8 cellular contexts compared by ENCODE assay signal in genomic region chr1:209808059-209808494, GRCh38. TPM values are rescaled to one million over a fixed set of nuclear protein-coding genes. Genes with fewer than 3 reads are reported as not detected.
A peak's percentile ranks its signal among the peaks of the same experiment; 100 is the strongest.
DNase-seq lines count a peak whose midpoint lies in the region; ATAC-seq and TF ChIP-seq lines count a peak whose summit lies in the region.

No MANE protein-coding gene starts in this region.

- DNase-seq in DMS79 (lab: John Stamatoyannopoulos, UW) (peak; percentile 82), NCI-H2171 treated with DMSO at 0.1 percent for 48 hours (lab: John Stamatoyannopoulos, UW) (peak; percentile 74), cardiac fibroblast (ENCODE audit: low read depth in 2 of 2) (peak; percentile 94 to 98), lower lobe of right lung (peak; percentile 38), T-cell (no peak)
- no peak for DNase-seq in CD8-positive, alpha-beta T cell
- DNase-seq in activated effector memory CD4-positive, alpha-beta T cell treated with anti-CD3 and anti-CD28 coated beads, Interleukin-2, amount 50 U/mL, for 16 hours = no peak

- H3K27me3 Mint-ChIP-seq in activated T-helper 17 cell treated with anti-CD3 and anti-CD28 coated beads, Interleukin-2, amount 50 U/mL, for 72 hours = peaks cover 8% of the 10 kb centered on the region
- peaks cover 5 to 15% of the 10 kb centered on the region in 2 donors for H3K27me3 Mint-ChIP-seq in T-cell
- peaks cover 2% of the 10 kb centered on the region for H3K27me3 Mint-ChIP-seq in CD8-positive, alpha-beta T cell (ENCODE audit: low read depth)

- H3K27ac Mint-ChIP-seq in activated T-helper 17 cell treated with anti-CD3 and anti-CD28 coated beads, Interleukin-2, amount 50 U/mL, for 72 hours = no peak overlapping the region
- no peak overlapping the region for H3K27ac Mint-ChIP-seq in T-cell
- H3K27ac Mint-ChIP-seq in CD8-positive, alpha-beta T cell = no peak overlapping the region

- no peaks in the 10 kb centered on the region for H3K9me3 Mint-ChIP-seq in activated T-helper 17 cell treated with anti-CD3 and anti-CD28 coated beads, Interleukin-2, amount 50 U/mL, for 72 hours
- H3K9me3 Mint-ChIP-seq in T-cell = peaks cover 0 to 3% (median 0%) of the 10 kb centered on the region in 3 donors
- H3K9me3 Mint-ChIP-seq in CD8-positive, alpha-beta T cell = no peaks in the 10 kb centered on the region

- no peaks in the 10 kb centered on the region for H3K36me3 ChIP-seq in lower lobe of right lung
- H3K36me3 ChIP-seq in CD8-positive, alpha-beta T cell (ENCODE audit: insufficient read depth, low read length) = no peaks in the 10 kb centered on the region

- no peak overlapping the region for H3K4me3 Mint-ChIP-seq in activated T-helper 17 cell treated with anti-CD3 and anti-CD28 coated beads, Interleukin-2, amount 50 U/mL, for 72 hours
- H3K4me3 Mint-ChIP-seq in T-cell = no peak overlapping the region
- H3K4me3 Mint-ChIP-seq in CD8-positive, alpha-beta T cell = no peak overlapping the region

- H3K36me3 Mint-ChIP-seq in activated T-helper 17 cell treated with anti-CD3 and anti-CD28 coated beads, Interleukin-2, amount 50 U/mL, for 72 hours (ENCODE audit: low read depth) = no peaks in the 10 kb centered on the region
- H3K36me3 Mint-ChIP-seq in T-cell = no peaks in the 10 kb centered on the region
- no peaks in the 10 kb centered on the region for H3K36me3 Mint-ChIP-seq in CD8-positive, alpha-beta T cell

- no peak overlapping the region for H3K27ac ChIP-seq in lower lobe of right lung
- H3K27ac ChIP-seq in CD8-positive, alpha-beta T cell (ENCODE audit: low read depth, low read length) = no peak overlapping the region

- peaks cover 17% of the 10 kb centered on the region for H3K4me1 Mint-ChIP-seq in activated T-helper 17 cell treated with anti-CD3 and anti-CD28 coated beads, Interleukin-2, amount 50 U/mL, for 72 hours
- H3K4me1 Mint-ChIP-seq in T-cell = peaks cover 8 to 9% (median 9%) of the 10 kb centered on the region in 3 donors
- peaks cover 13% of the 10 kb centered on the region for H3K4me1 Mint-ChIP-seq in CD8-positive, alpha-beta T cell (ENCODE audit: low read depth)

- CTCF ChIA-PET in T-cell (lab: Charles Lee) = interaction anchor here (0.7 to 1.3 kb wide), 3 partner anchors 14 to 20 kb away, joined by 3 to 4 read pairs (median 3); partner anchors contain the start of gene UTP25 (in 1 of the 2)
- CTCF ChIA-PET in CD8-positive, alpha-beta T cell (lab: Charles Lee) = interaction anchor here (1.1 to 3.6 kb wide), 3 partner anchors 15 to 238 kb away, joined by 3 to 35 read pairs (median 6); partner anchors contain the start of gene UTP25

- POLR2A ChIA-PET in T-cell (lab: Charles Lee) = interaction anchor here (0.6 to 0.9 kb wide), 5 partner anchors 13 to 58 kb away, joined by 3 to 8 read pairs (median 5); no protein-coding TSS in a partner anchor
- POLR2A ChIA-PET in CD8-positive, alpha-beta T cell (lab: Charles Lee) = no interaction called here

- ATAC-seq in lower lobe of right lung (no peak), T-cell (replicated peaks in 1 of 4) (no peak)
- ATAC-seq in activated T-helper 17 cell treated with anti-CD3 and anti-CD28 coated beads, Interleukin-2, amount 50 U/mL, for 72 hours (replicated peaks) = no peak
- no peak for ATAC-seq in CD8-positive, alpha-beta T cell

- no peak for TF ChIP-seq CTCF in cardiac fibroblast (IDR thresholded peaks at IDR 0.05; ENCODE audit: low read depth, low read length)
- no peak for TF ChIP-seq CTCF in lower lobe of right lung (IDR thresholded peaks at IDR 0.05)
- no peak for TF ChIP-seq CTCF in CD8-positive, alpha-beta T cell (IDR thresholded peaks at IDR 0.05)

- H3K4me3 ChIP-seq in cardiac fibroblast (replicated peaks in 1 of 2; ENCODE audit: low read depth in 2 of 2, low read length in 2 of 2) = no peak overlapping the region
- no peak overlapping the region for H3K4me3 ChIP-seq in lower lobe of right lung
- H3K4me3 ChIP-seq in CD8-positive, alpha-beta T cell (ENCODE audit: low read depth, low read length) = no peak overlapping the region

- no peaks in the 10 kb centered on the region for H3K27me3 ChIP-seq in lower lobe of right lung (ENCODE audit: low read depth)
- no peaks in the 10 kb centered on the region for H3K27me3 ChIP-seq in CD8-positive, alpha-beta T cell (ENCODE audit: insufficient read depth, low read length)

- no peaks in the 10 kb centered on the region for H3K9me3 ChIP-seq in lower lobe of right lung
- no peaks in the 10 kb centered on the region for H3K9me3 ChIP-seq in CD8-positive, alpha-beta T cell (ENCODE audit: low read length)

- intact Hi-C loops in lower lobe of right lung (cut with DNase I) = no loop called here
- intact Hi-C loops in CD8-positive, alpha-beta T cell (cut with DNase I, micrococcal nuclease) = no loop called here

- H3K4me1 ChIP-seq in lower lobe of right lung = peaks cover 11% of the 10 kb centered on the region
- H3K4me1 ChIP-seq in CD8-positive, alpha-beta T cell (ENCODE audit: insufficient read depth, low read length) = peaks cover 12% of the 10 kb centered on the region

RNA-seq across cellular contexts. Expression of gene IRF6, which starts 2.1 kb away (rescaled TPM):
- total RNA-seq in lower lobe of right lung (18.2 TPM), T-cell (1 to 10 TPM in 3 of 5 donors, under 1 TPM in 2; 0.16 to 2.6 (median 1.0) TPM)
- 1 to 10 TPM in 1 of 2 donors, under 1 TPM in 1; 0.35 to 1.7 TPM for total RNA-seq in activated T-helper 17 cell treated with anti-CD3 and anti-CD28 coated beads, Interleukin-2, amount 50 U/mL, for 72 hours
- 1 to 10 TPM; 2.5 to 3.4 TPM for total RNA-seq in CD8-positive, alpha-beta T cell

RNA-seq across cellular contexts. Expression of gene UTP25, which starts 19.7 kb away (rescaled TPM):
- total RNA-seq in lower lobe of right lung = 6.2 TPM
- total RNA-seq in activated T-helper 17 cell treated with anti-CD3 and anti-CD28 coated beads, Interleukin-2, amount 50 U/mL, for 72 hours = 10 to 100 TPM; 12.0 to 17.5 TPM
- total RNA-seq in T-cell = 10 to 100 TPM in 3 of 5 donors, 1 to 10 TPM in 2; 9.1 to 19.9 (median 14.5) TPM
- 1 to 10 TPM; 7.5 to 7.9 TPM for total RNA-seq in CD8-positive, alpha-beta T cell

RNA-seq across cellular contexts. Expression of gene C1orf74, which starts 23.7 kb away (rescaled TPM):
- total RNA-seq in lower lobe of right lung (1.6 TPM), T-cell (1 to 10 TPM in 3 of 5 donors, under 1 TPM in 2; 0.58 to 1.3 (median 1.2) TPM)
- 1 to 10 TPM; 2.5 to 3.8 TPM for total RNA-seq in activated T-helper 17 cell treated with anti-CD3 and anti-CD28 coated beads, Interleukin-2, amount 50 U/mL, for 72 hours
- total RNA-seq in CD8-positive, alpha-beta T cell = under 1 TPM; 0.71 to 0.75 TPM

RNA-seq across cellular contexts. Expression of gene TRAF3IP3, which starts 52.2 kb away (rescaled TPM):
- 12.4 TPM for total RNA-seq in lower lobe of right lung
- total RNA-seq in activated T-helper 17 cell treated with anti-CD3 and anti-CD28 coated beads, Interleukin-2, amount 50 U/mL, for 72 hours = 100 to 1,000 TPM; 175 to 184 TPM
- total RNA-seq in T-cell = 100 to 1,000 TPM; 332 to 502 (median 465) TPM
- total RNA-seq in CD8-positive, alpha-beta T cell = 100 to 1,000 TPM; 209 to 230 TPM

Comparison
In these comparisons a context has a peak if more than half of its experiments do, and no peak if none do; other contexts are left out.
1. DNase-seq: peak in DMS79 (single experiment), NCI-H2171 treated with DMSO at 0.1 percent for 48 hours (single experiment), cardiac fibroblast (2 of 2) and lower lobe of right lung (single experiment); none in T-cell (0 of 34), CD8-positive, alpha-beta T cell (0 of 7) and activated effector memory CD4-positive, alpha-beta T cell treated with anti-CD3 and anti-CD28 coated beads, Interleukin-2, amount 50 U/mL, for 16 hours (single experiment).